Comparison of ENCODE assay signal across 1 cellular context in the genomic region with DNA sequence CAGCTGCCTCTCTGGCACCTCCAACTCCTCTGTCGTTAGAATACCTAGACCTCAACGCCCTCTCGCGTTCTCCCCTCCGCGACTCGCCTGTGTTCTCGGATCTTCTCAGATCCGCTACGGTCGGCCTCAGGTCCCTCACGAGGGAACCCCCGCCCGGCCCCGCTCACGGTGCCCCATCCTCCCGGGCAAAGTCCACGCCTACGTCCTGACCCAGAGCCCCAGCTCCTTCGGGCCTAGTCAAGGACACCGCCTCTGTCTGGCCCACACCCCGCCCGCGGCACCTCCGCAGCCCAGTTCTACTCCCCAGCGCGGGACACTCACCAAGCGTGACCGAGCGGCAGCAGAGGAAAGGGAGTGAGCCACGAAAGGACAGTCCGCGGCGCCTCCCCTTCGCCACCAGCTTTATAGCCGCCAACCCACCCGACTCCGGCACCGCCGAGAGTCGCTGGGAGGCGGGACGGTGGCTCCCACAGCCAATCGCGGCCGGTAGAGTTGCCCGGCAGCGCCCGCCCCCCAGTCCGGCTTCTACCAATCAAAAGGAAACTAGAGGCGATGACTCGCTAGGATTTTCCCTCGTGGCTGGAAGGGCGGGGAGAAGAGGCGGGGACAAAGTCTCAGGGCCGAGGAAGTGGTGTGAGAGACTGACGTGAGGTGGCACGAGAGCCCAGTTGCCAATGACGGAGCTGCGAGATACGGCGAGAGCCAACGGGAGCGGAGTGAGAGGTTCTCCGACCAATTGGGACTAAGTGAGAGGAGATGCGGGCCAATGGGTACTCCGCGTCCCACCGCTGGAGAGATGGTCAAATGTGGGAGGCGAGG.
A peak's percentile ranks its signal among the peaks of the same experiment; 100 is the strongest.
TF ChIP-seq lines count a peak whose summit lies in the region.

A gene (minus strand): TSS at position 378 of the 819 bp plus-strand sequence. CDS start 14,447 bp downstream, outside the sequence.

TF ChIP-seq in HepG2, 621 proteins besides CTCF, POLR2A, EP300 and RAD21 (continued from another document and continues in another):
- TF ChIP-seq ZNF556 (CRISPR knock-in tag; IDR thresholded peaks at IDR 0.05; ENCODE audit: borderline replicate concordance) (peak; percentile 93), FOSL2 (CRISPR knock-in tag; IDR thresholded peaks at IDR 0.05) (peak; percentile 59), ZNF776 (CRISPR knock-in tag; IDR thresholded peaks at IDR 0.05) (0 out of 2 replicates have a peak, but pooled peaks have one; percentile 58), PHF8 (CRISPR knock-in tag; IDR thresholded peaks at IDR 0.05) (peak; percentile 98), POGZ (CRISPR knock-in tag; IDR thresholded peaks at IDR 0.05) (peak; percentile 91), EZH2 (conservative IDR thresholded peaks at IDR 0.05; ENCODE audit: low read depth, low read length) (no peak), RBFOX2 (IDR thresholded peaks at IDR 0.05; ENCODE audit: low read depth, low read length) (peak; percentile 100), ZNF343 (CRISPR knock-in tag; IDR thresholded peaks at IDR 0.05) (peak; percentile 64; the same call in 1 of the 2 replicates), ELF1 (CRISPR knock-in tag; IDR thresholded peaks at IDR 0.05) (peak; percentile 61), TARDBP (CRISPR knock-in tag; IDR thresholded peaks at IDR 0.05) (peak; percentile 55; the same call in 1 of the 2 replicates), MLLT10 (CRISPR knock-in tag; IDR thresholded peaks at IDR 0.05) (peak; percentile 80), PHF5A (CRISPR knock-in tag; IDR thresholded peaks at IDR 0.05; ENCODE audit: low read depth, unreplicated experiment) (no peak), ZNF510 (CRISPR knock-in tag; IDR thresholded peaks at IDR 0.05; ENCODE audit: low read depth) (no peak), ETV6 (CRISPR knock-in tag; conservative IDR thresholded peaks at IDR 0.05) (peak; percentile 94), ZNF350 (CRISPR knock-in tag; IDR thresholded peaks at IDR 0.05; ENCODE audit: borderline replicate concordance, low read depth) (peak; percentile 96), RFXAP (CRISPR knock-in tag; IDR thresholded peaks at IDR 0.05; ENCODE audit: borderline replicate concordance) (peak; percentile 98), KAT7 (CRISPR knock-in tag; IDR thresholded peaks at IDR 0.05; ENCODE audit: borderline replicate concordance) (peak; percentile 84; the same call in 1 of the 2 replicates), ZNF773 (CRISPR knock-in tag; IDR thresholded peaks at IDR 0.05; ENCODE audit: borderline replicate concordance) (0 out of 2 replicates have a peak, but pooled peaks have one; percentile 65), ZNF788 (CRISPR knock-in tag; IDR thresholded peaks at IDR 0.05; ENCODE audit: borderline replicate concordance) (peak; percentile 96), SNRNP70 (IDR thresholded peaks at IDR 0.05; ENCODE audit: low read depth, low read length) (no peak), ZNF383 (CRISPR knock-in tag; IDR thresholded peaks at IDR 0.05; ENCODE audit: borderline replicate concordance) (no peak), ZNF567 (CRISPR knock-in tag; IDR thresholded peaks at IDR 0.05; ENCODE audit: borderline replicate concordance) (no peak), ZNF225 (CRISPR knock-in tag; IDR thresholded peaks at IDR 0.05) (peak; percentile 76; the same call in 1 of the 2 replicates), THAP11 (CRISPR knock-in tag; IDR thresholded peaks at IDR 0.05) (peak; percentile 72), ZNF792 (CRISPR knock-in tag; IDR thresholded peaks at IDR 0.05) (no peak), NFKB2 (CRISPR knock-in tag; IDR thresholded peaks at IDR 0.05; ENCODE audit: borderline replicate concordance) (peak; percentile 29; the same call in 1 of the 2 replicates), ZNF331 (CRISPR knock-in tag; IDR thresholded peaks at IDR 0.05) (peak; percentile 57; the same call in 1 of the 2 replicates), ZNF629 (CRISPR knock-in tag; conservative IDR thresholded peaks at IDR 0.05) (no peak), HHEX (CRISPR knock-in tag; IDR thresholded peaks at IDR 0.05) (no peak), LCORL (IDR thresholded peaks at IDR 0.05) (no peak), LCORL (CRISPR knock-in tag; IDR thresholded peaks at IDR 0.05) (peak; percentile 23; the same call in 1 of the 2 replicates), ZNF205 (CRISPR knock-in tag; IDR thresholded peaks at IDR 0.05) (peak; percentile 38; the same call in 1 of the 2 replicates), ZNF296 (CRISPR knock-in tag; conservative IDR thresholded peaks at IDR 0.05) (no peak), HDAC6 (IDR thresholded peaks at IDR 0.05; ENCODE audit: low read depth, low read length) (0 out of 2 replicates have a peak, but pooled peaks have one; percentile 47), BRCA1 (CRISPR knock-in tag; IDR thresholded peaks at IDR 0.05) (no peak; the same call in 1 of the 2 replicates), NCOR1 (IDR thresholded peaks at IDR 0.05; ENCODE audit: borderline replicate concordance, low read length) (peak; percentile 70; the same call in 1 of the 2 replicates), AHR (CRISPR knock-in tag; IDR thresholded peaks at IDR 0.05) (no peak), KDM1A (CRISPR knock-in tag; IDR thresholded peaks at IDR 0.05) (no peak), SRY (CRISPR knock-in tag; IDR thresholded peaks at IDR 0.05) (peak; percentile 84; the same call in 1 of the 2 replicates)
- TF ChIP-seq, protein P1, sequence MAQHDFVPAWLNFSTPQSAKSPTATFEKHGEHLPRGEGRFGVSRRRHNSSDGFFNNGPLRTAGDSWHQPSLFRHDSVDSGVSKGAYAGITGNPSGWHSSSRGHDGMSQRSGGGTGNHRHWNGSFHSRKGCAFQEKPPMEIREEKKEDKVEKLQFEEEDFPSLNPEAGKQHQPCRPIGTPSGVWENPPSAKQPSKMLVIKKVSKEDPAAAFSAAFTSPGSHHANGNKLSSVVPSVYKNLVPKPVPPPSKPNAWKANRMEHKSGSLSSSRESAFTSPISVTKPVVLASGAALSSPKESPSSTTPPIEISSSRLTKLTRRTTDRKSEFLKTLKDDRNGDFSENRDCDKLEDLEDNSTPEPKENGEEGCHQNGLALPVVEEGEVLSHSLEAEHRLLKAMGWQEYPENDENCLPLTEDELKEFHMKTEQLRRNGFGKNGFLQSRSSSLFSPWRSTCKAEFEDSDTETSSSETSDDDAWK (CRISPR knock-in tag; IDR thresholded peaks at IDR 0.05), result no peak
- TF ChIP-seq, protein P2, sequence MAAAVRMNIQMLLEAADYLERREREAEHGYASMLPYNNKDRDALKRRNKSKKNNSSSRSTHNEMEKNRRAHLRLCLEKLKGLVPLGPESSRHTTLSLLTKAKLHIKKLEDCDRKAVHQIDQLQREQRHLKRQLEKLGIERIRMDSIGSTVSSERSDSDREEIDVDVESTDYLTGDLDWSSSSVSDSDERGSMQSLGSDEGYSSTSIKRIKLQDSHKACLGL (CRISPR knock-in tag; IDR thresholded peaks at IDR 0.05), result peak; percentile 86; the same call in 1 of the 2 replicates
- TF ChIP-seq, protein P3, sequence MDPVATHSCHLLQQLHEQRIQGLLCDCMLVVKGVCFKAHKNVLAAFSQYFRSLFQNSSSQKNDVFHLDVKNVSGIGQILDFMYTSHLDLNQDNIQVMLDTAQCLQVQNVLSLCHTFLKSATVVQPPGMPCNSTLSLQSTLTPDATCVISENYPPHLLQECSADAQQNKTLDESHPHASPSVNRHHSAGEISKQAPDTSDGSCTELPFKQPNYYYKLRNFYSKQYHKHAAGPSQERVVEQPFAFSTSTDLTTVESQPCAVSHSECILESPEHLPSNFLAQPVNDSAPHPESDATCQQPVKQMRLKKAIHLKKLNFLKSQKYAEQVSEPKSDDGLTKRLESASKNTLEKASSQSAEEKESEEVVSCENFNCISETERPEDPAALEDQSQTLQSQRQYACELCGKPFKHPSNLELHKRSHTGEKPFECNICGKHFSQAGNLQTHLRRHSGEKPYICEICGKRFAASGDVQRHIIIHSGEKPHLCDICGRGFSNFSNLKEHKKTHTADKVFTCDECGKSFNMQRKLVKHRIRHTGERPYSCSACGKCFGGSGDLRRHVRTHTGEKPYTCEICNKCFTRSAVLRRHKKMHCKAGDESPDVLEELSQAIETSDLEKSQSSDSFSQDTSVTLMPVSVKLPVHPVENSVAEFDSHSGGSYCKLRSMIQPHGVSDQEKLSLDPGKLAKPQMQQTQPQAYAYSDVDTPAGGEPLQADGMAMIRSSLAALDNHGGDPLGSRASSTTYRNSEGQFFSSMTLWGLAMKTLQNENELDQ (CRISPR knock-in tag; IDR thresholded peaks at IDR 0.05; ENCODE audit: borderline replicate concordance), result no peak; the same call in 1 of the 2 replicates
- TF ChIP-seq, protein P4, sequence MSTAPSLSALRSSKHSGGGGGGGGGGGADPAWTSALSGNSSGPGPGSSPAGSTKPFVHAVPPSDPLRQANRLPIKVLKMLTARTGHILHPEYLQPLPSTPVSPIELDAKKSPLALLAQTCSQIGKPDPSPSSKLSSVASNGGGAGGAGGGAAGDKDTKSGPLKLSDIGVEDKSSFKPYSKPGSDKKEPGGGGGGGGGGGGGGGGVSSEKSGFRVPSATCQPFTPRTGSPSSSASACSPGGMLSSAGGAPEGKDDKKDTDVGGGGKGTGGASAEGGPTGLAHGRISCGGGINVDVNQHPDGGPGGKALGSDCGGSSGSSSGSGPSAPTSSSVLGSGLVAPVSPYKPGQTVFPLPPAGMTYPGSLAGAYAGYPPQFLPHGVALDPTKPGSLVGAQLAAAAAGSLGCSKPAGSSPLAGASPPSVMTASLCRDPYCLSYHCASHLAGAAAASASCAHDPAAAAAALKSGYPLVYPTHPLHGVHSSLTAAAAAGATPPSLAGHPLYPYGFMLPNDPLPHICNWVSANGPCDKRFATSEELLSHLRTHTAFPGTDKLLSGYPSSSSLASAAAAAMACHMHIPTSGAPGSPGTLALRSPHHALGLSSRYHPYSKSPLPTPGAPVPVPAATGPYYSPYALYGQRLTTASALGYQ (CRISPR knock-in tag; IDR thresholded peaks at IDR 0.05), result no peak
- TF ChIP-seq, protein P5, sequence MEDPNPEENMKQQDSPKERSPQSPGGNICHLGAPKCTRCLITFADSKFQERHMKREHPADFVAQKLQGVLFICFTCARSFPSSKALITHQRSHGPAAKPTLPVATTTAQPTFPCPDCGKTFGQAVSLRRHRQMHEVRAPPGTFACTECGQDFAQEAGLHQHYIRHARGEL (CRISPR knock-in tag; IDR thresholded peaks at IDR 0.05), result no peak
- TF ChIP-seq, protein P6, sequence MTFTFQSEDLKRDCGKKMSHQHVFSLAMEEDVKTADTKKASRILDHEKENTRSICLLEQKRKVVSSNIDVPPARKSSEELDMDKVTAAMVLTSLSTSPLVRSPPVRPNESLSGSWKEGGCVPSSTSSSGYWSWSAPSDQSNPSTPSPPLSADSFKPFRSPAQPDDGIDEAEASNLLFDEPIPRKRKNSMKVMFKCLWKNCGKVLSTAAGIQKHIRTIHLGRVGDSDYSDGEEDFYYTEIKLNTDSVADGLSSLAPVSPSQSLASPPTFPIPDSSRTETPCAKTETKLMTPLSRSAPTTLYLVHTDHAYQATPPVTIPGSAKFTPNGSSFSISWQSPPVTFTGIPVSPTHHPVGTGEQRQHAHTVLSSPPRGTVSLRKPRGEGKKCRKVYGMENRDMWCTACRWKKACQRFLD (CRISPR knock-in tag; IDR thresholded peaks at IDR 0.05; ENCODE audit: borderline replicate concordance), result no peak; the same call in 1 of the 2 replicates
- TF ChIP-seq, protein P7, sequence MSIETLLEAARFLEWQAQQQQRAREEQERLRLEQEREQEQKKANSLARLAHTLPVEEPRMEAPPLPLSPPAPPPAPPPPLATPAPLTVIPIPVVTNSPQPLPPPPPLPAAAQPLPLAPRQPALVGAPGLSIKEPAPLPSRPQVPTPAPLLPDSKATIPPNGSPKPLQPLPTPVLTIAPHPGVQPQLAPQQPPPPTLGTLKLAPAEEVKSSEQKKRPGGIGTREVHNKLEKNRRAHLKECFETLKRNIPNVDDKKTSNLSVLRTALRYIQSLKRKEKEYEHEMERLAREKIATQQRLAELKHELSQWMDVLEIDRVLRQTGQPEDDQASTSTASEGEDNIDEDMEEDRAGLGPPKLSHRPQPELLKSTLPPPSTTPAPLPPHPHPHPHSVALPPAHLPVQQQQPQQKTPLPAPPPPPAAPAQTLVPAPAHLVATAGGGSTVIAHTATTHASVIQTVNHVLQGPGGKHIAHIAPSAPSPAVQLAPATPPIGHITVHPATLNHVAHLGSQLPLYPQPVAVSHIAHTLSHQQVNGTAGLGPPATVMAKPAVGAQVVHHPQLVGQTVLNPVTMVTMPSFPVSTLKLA (IDR thresholded peaks at IDR 0.05), result peak; percentile 68
- TF ChIP-seq, protein P8, sequence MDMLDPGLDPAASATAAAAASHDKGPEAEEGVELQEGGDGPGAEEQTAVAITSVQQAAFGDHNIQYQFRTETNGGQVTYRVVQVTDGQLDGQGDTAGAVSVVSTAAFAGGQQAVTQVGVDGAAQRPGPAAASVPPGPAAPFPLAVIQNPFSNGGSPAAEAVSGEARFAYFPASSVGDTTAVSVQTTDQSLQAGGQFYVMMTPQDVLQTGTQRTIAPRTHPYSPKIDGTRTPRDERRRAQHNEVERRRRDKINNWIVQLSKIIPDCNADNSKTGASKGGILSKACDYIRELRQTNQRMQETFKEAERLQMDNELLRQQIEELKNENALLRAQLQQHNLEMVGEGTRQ (IDR thresholded peaks at IDR 0.05; ENCODE audit: low read depth, low read length), result no peak
- TF ChIP-seq, protein P8 (CRISPR knock-in tag; IDR thresholded peaks at IDR 0.05; ENCODE audit: borderline replicate concordance), result peak; percentile 57
- TF ChIP-seq, protein P9, sequence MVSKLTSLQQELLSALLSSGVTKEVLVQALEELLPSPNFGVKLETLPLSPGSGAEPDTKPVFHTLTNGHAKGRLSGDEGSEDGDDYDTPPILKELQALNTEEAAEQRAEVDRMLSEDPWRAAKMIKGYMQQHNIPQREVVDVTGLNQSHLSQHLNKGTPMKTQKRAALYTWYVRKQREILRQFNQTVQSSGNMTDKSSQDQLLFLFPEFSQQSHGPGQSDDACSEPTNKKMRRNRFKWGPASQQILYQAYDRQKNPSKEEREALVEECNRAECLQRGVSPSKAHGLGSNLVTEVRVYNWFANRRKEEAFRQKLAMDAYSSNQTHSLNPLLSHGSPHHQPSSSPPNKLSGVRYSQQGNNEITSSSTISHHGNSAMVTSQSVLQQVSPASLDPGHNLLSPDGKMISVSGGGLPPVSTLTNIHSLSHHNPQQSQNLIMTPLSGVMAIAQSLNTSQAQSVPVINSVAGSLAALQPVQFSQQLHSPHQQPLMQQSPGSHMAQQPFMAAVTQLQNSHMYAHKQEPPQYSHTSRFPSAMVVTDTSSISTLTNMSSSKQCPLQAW (CRISPR knock-in tag; IDR thresholded peaks at IDR 0.05), result peak; percentile 28; the same call in 1 of the 2 replicates
- TF ChIP-seq, protein P10, sequence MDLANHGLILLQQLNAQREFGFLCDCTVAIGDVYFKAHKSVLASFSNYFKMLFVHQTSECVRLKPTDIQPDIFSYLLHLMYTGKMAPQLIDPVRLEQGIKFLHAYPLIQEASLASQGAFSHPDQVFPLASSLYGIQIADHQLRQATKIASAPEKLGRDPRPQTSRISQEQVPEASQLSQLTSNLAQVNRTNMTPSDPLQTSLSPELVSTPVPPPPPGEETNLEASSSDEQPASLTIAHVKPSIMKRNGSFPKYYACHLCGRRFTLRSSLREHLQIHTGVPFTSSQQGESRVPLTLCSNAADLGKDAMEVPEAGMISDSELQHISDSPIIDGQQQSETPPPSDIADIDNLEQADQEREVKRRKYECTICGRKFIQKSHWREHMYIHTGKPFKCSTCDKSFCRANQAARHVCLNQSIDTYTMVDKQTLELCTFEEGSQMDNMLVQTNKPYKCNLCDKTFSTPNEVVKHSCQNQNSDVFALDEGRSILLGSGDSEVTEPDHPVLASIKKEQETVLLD (CRISPR knock-in tag; IDR thresholded peaks at IDR 0.05; ENCODE audit: low read depth), result peak; percentile 53; the same call in 1 of the 2 replicates
